Comparison of ENCODE assay signal across 1 cellular context in genomic region chr10:101843032-101843991, GRCh38.
TF ChIP-seq lines count a peak whose summit lies in the region.

TSS of gene KCNIP2 (minus strand) at chr10:101843800. CDS start at chr10:101843568, 232 bp downstream.

TF ChIP-seq in K562, 482 proteins besides CTCF, POLR2A, EP300 and RAD21 (continued from another document):
- TF ChIP-seq AFF1 (IDR thresholded peaks at IDR 0.05; ENCODE audit: low read depth in 1 of 2, partially characterized antibody in 2 of 2): no peak
